In the genomic region with DNA sequence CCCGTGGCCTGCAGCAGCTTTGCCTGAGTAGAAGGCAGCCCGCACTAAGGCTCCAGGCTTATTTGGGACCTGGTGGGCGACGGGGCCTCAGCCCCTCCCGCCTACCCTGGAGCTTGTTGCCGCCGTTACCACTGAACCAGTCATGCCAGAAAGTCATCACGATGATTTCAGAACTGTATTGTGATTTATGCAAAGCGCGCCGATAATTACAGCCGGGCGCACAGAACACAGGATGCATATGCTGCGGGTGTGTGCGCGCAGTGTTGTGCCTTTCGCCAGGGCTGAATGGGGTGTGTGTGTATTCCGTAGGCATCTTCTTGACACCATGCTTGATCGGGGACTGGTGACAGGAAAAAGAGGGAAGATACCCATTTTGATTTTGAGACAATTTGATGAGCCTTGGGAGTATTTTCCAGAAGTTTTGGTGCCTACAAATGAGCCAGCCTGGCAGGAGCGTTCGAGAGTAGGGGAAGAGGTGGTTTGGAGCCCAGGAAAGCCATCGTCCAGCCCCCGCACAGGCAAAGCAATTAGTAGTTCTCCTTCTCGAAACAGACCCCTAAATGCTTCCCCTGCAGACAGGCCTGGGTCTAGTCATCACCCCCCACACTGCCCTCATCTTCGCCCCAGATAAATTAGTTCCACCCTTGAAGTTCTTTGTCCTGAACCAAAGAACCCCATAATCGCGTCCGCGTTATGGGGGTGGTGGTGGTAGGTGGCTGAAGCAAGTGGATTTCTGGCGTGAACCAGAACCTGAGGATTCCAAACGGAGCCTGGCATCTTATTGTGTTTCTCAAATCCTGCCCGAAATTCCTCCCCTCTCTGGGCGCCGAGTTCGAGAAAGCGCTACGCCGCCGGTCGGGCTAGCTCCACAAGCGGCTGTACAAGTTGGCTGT, we compare ENCODE assay signal across 18 cellular contexts. TPM values are rescaled to one million over a fixed set of nuclear protein-coding genes. Genes with fewer than 3 reads are reported as not detected.
DNase-seq lines count a peak whose midpoint lies in the region; ATAC-seq, FAIRE-seq and TF ChIP-seq lines count a peak whose summit lies in the region.
"Had no signal": no experiment of that assay in that cellular context is flagged by ENCODE, and none has a peak within 500 bp of the region (broad histone marks: within the 10 kb centered on the region; RNA-seq: fewer than 3 reads in every experiment).

No MANE protein-coding gene starts in this region.

- H2BK12ac ChIP-seq in H9 (ENCODE audit: insufficient read length, low read depth, low read length) = no peak overlapping the region

- H2BK20ac ChIP-seq in H9 (ENCODE audit: low read depth, low read length, poor library complexity, severe bottlenecking) = no peak overlapping the region

- CTCF ChIA-PET in A673 (lab: Charles Lee) = no interaction called here

- WGBS in H9 (ENCODE audit: extremely low coverage, insufficient read length, low lambda C conversion rate) = no CpG with 5 or more reads among the region's 41 CpGs

- H3K27me3 Mint-ChIP-seq in T-helper 2 cell treated with Interferon-gamma antibody and Interleukin-4, amounts not matched to agents 5 μg/mL and 100 μg/mL, for 36 hours (ENCODE audit: low read depth) = peaks cover 92% of the 10 kb centered on the region
- peaks cover 100% of the 10 kb centered on the region for H3K27me3 Mint-ChIP-seq in H9 (ENCODE audit: low read depth)
- H3K27me3 Mint-ChIP-seq in astrocyte (ENCODE audit: low read depth, unreplicated experiment) = peaks cover 91% of the 10 kb centered on the region
- peaks cover 99% of the 10 kb centered on the region for H3K27me3 Mint-ChIP-seq in neural crest cell (ENCODE audit: low read depth)

- no peaks in the 10 kb centered on the region for H3K36me3 ChIP-seq in astrocyte (ENCODE audit: insufficient read depth, low read length)
- no peaks in the 10 kb centered on the region for H3K36me3 ChIP-seq in A673 (ENCODE audit: insufficient read depth, low read length, poor library complexity, severe bottlenecking)

- H3K4me2 ChIP-seq in H9 (ENCODE audit: insufficient read depth, insufficient read length, low read length) (peak overlapping the region; percentile 74), astrocyte (ENCODE audit: low read length) (no peak overlapping the region)

- no peak overlapping the region for H3K14ac ChIP-seq in H9 (ENCODE audit: insufficient read depth, low read length)

- H3K4me3 Mint-ChIP-seq in T-helper 2 cell treated with Interferon-gamma antibody and Interleukin-4, amounts not matched to agents 5 μg/mL and 100 μg/mL, for 36 hours = no peak overlapping the region
- H3K4me3 Mint-ChIP-seq in H9 (peak overlapping the region in 1 of 2 experiments; percentile 83; a peak in 4 of 5 replicates), astrocyte (ENCODE audit: unreplicated experiment) (peak overlapping the region; percentile 45), neural crest cell (peak overlapping the region; percentile 54)

- POLR2A ChIA-PET in A673 (lab: Charles Lee; ENCODE audit: low non-redundant PET) = no interaction called here

- H4K20me1 ChIP-seq in H9 (ENCODE audit: control insufficient read depth, insufficient read depth, insufficient read length) = no peaks in the 10 kb centered on the region
- no peaks in the 10 kb centered on the region for H4K20me1 ChIP-seq in astrocyte (ENCODE audit: insufficient read depth, low read length)

- H3K27ac Mint-ChIP-seq in T-helper 2 cell treated with Interferon-gamma antibody and Interleukin-4, amounts not matched to agents 5 μg/mL and 100 μg/mL, for 36 hours = peak overlapping the region; percentile 58
- no peak overlapping the region for H3K27ac Mint-ChIP-seq in H9
- H3K27ac Mint-ChIP-seq in astrocyte (ENCODE audit: unreplicated experiment) = peak overlapping the region; percentile 86
- H3K27ac Mint-ChIP-seq in neural crest cell (ENCODE audit: unreplicated experiment) = no peak overlapping the region

- H3K4me1 ChIP-seq in H9 (ENCODE audit: insufficient read depth, low read length) (no peaks in the 10 kb centered on the region; the same call in 1 of the 2 replicates), astrocyte (ENCODE audit: insufficient read depth, low read length) (peaks cover 22% of the 10 kb centered on the region), A673 (ENCODE audit: insufficient read depth, low read length, poor library complexity, severe bottlenecking) (peaks cover 26% of the 10 kb centered on the region)

- intact Hi-C loops in A673 (cut with micrococcal nuclease; ENCODE audit: unreplicated experiment) = no loop called here

- H2BK120ac ChIP-seq in H9 (ENCODE audit: low read depth, low read length, poor library complexity, severe bottlenecking) = no peak overlapping the region

- H4K5ac ChIP-seq in H9 (ENCODE audit: insufficient read length, low read depth, low read length) = no peak overlapping the region

- peaks cover 4% of the 10 kb centered on the region for H3K36me3 Mint-ChIP-seq in T-helper 2 cell treated with Interferon-gamma antibody and Interleukin-4, amounts not matched to agents 5 μg/mL and 100 μg/mL, for 36 hours (ENCODE audit: low read depth)
- H3K36me3 Mint-ChIP-seq in H9 (ENCODE audit: insufficient read depth in 1 of 3, low read depth in 3 of 3) (no peaks in the 10 kb centered on the region), astrocyte (ENCODE audit: low read depth, unreplicated experiment) (peaks cover 7% of the 10 kb centered on the region), neural crest cell (ENCODE audit: low read depth) (no peaks in the 10 kb centered on the region)

- no peak overlapping the region for H2BK15ac ChIP-seq in H9 (ENCODE audit: low read depth, low read length)

- ATAC-seq in GM18520 (IDR thresholded peaks at IDR 0.05; ENCODE audit: unreplicated experiment) = no peak
- ATAC-seq in HG03565 (IDR thresholded peaks at IDR 0.05; ENCODE audit: unreplicated experiment) = no peak
- ATAC-seq: activated CD4-positive, CD25-positive, alpha-beta regulatory T cell treated with anti-CD3 and anti-CD28 coated beads, Interleukin-2, amount 50 U/mL, for 24 hours had no signal

- DNase-seq in T-helper 2 cell treated with Interferon-gamma antibody and Interleukin-4, amounts not matched to agents 5 μg/mL and 100 μg/mL, for 36 hours (ENCODE audit: low spot score) = no peak
- no peak for DNase-seq in T-helper 2 cell
- peak; percentile 32 for DNase-seq in H9
- no peak for DNase-seq in astrocyte (ENCODE audit: low read depth)
- no peak for DNase-seq in neural crest cell (ENCODE audit: low read depth, low spot score)
- DNase-seq in A673 (ENCODE audit: low spot score) = no peak
- DNase-seq: activated gamma-delta T cell treated with Interleukin-2 at 50 U/mL for 16 hours; effector memory CD4-positive, alpha-beta T cell; KG1; mesendoderm; nucleus accumbens; small intestine had no signal

- H4K8ac ChIP-seq in H9 (replicated peaks; ENCODE audit: insufficient read length, low read depth, low read length) = no peak overlapping the region

- H2AFZ ChIP-seq in H9 (ENCODE audit: low read length) = no peak overlapping the region
- H2AFZ ChIP-seq in astrocyte (ENCODE audit: low read depth, low read length) = no peak overlapping the region

- no peak overlapping the region for H2AK5ac ChIP-seq in H9 (ENCODE audit: insufficient read length, low read length)

- no peak overlapping the region for H3K4ac ChIP-seq in H9 (ENCODE audit: low read depth, low read length)

- no peak overlapping the region for H3K56ac ChIP-seq in H9 (ENCODE audit: insufficient read length, low read depth, low read length)

- H3K27me3 ChIP-seq in H9 (ENCODE audit: insufficient read depth, low read length) = peaks cover 98% of the 10 kb centered on the region
- peaks cover 97% of the 10 kb centered on the region for H3K27me3 ChIP-seq in astrocyte (ENCODE audit: insufficient read depth, low read length)
- H3K27me3 ChIP-seq in A673 (replicated peaks; ENCODE audit: insufficient read depth, low read depth, low read length, poor library complexity) = peaks cover 100% of the 10 kb centered on the region

- no peaks in the 10 kb centered on the region for H3K79me2 ChIP-seq in H9 (ENCODE audit: insufficient read depth, low read length)
- H3K79me2 ChIP-seq in astrocyte (ENCODE audit: insufficient read depth, low read length) = no peaks in the 10 kb centered on the region

- no peaks in the 10 kb centered on the region for H3K79me1 ChIP-seq in H9 (ENCODE audit: insufficient read depth, low read depth, low read length, poor library complexity, severe bottlenecking)

- FAIRE-seq in astrocyte (lab: Jason Lieb, UNC) = no peak
- FAIRE-seq: frontal cortex, GM18507, RCC 7860, small intestine had no signal

- no peak for TF ChIP-seq CTCF in H9 (conservative IDR thresholded peaks at IDR 0.05)
- no peak for TF ChIP-seq CTCF in astrocyte (IDR thresholded peaks at IDR 0.05; ENCODE audit: insufficient read depth, low read depth, low read length)
- TF ChIP-seq CTCF in neural crest cell (conservative IDR thresholded peaks at IDR 0.05) = no peak
- TF ChIP-seq CTCF in A673 (conservative IDR thresholded peaks at IDR 0.05; ENCODE audit: low read depth, low read length) = no peak

- H3K9ac ChIP-seq in H9 (ENCODE audit: extremely low read depth, insufficient read length, low read length) (no peak overlapping the region), astrocyte (ENCODE audit: low read length) (no peak overlapping the region)

- no peak overlapping the region for H2BK5ac ChIP-seq in H9 (ENCODE audit: insufficient read length, low read length)

- no peak overlapping the region for H4K91ac ChIP-seq in H9 (ENCODE audit: insufficient read length, low read depth, low read length)

- peaks cover 15% of the 10 kb centered on the region for H3K4me1 Mint-ChIP-seq in T-helper 2 cell treated with Interferon-gamma antibody and Interleukin-4, amounts not matched to agents 5 μg/mL and 100 μg/mL, for 36 hours (ENCODE audit: low read depth)
- H3K4me1 Mint-ChIP-seq in H9 = peaks cover 35 to 53% of the 10 kb centered on the region in 2 experiments
- H3K4me1 Mint-ChIP-seq in astrocyte (ENCODE audit: low read depth, unreplicated experiment) = peaks cover 16% of the 10 kb centered on the region
- peaks cover 30% of the 10 kb centered on the region for H3K4me1 Mint-ChIP-seq in neural crest cell

- BruUV-seq in A673 (replicated peaks; lab: Mats Ljungman, UMichigan) = no TSS peak

- H3K4me3 ChIP-seq in astrocyte (ENCODE audit: insufficient read depth, low read depth, low read length) (no peak overlapping the region), A673 (ENCODE audit: low read depth, low read length, poor library complexity, severe bottlenecking) (no peak overlapping the region)

- no peak overlapping the region for H3K18ac ChIP-seq in H9 (ENCODE audit: insufficient read length, low read depth, low read length)

- H3K27ac ChIP-seq in H9 (ENCODE audit: insufficient read length, low read depth, low read length) = no peak overlapping the region
- H3K27ac ChIP-seq in astrocyte (ENCODE audit: low read depth, low read length) = no peak overlapping the region
- no peak overlapping the region for H3K27ac ChIP-seq in A673 (ENCODE audit: low read depth, low read length, poor library complexity, severe bottlenecking)

- H3K9me3 ChIP-seq in H9 (ENCODE audit: control insufficient read depth, low read depth, low read length) = no peaks in the 10 kb centered on the region
- H3K9me3 ChIP-seq in astrocyte (ENCODE audit: insufficient read depth, low read depth, low read length) = no peaks in the 10 kb centered on the region
- no peaks in the 10 kb centered on the region for H3K9me3 ChIP-seq in A673 (ENCODE audit: low read depth, low read length, poor library complexity, severe bottlenecking)

- no peaks in the 10 kb centered on the region for H3K9me3 Mint-ChIP-seq in T-helper 2 cell treated with Interferon-gamma antibody and Interleukin-4, amounts not matched to agents 5 μg/mL and 100 μg/mL, for 36 hours
- H3K9me3 Mint-ChIP-seq in H9 (peaks cover 0 to 19% of the 10 kb centered on the region in 2 experiments; a peak in 3 of 5 replicates), astrocyte (ENCODE audit: unreplicated experiment) (peaks cover 20% of the 10 kb centered on the region), neural crest cell (no peaks in the 10 kb centered on the region)

- peaks cover 4% of the 10 kb centered on the region for H3K23me2 ChIP-seq in H9 (ENCODE audit: insufficient read length, low read depth, low read length, poor library complexity, severe bottlenecking)

- no peak overlapping the region for H3K23ac ChIP-seq in H9 (ENCODE audit: insufficient read length, low read depth, low read length)

- H3T11ph ChIP-seq in H9 (ENCODE audit: low read length) = no peak overlapping the region

RNA-seq across cellular contexts. Expression of a gene that starts 1.9 kb away (rescaled TPM):
- total RNA-seq in H9 (2021) (not detected in 2 replicates), astrocyte (not detected in 2 replicates), neural crest cell (not detected in 2 replicates), A673 (2021) (not detected in 2 replicates)

Comparison
In these comparisons a context has a peak if more than half of its experiments do, and no peak if none do; other contexts are left out.
1. H3K27ac Mint-ChIP-seq: peak in T-helper 2 cell treated with Interferon-gamma antibody and Interleukin-4, amounts not matched to agents 5 μg/mL and 100 μg/mL, for 36 hours (single experiment) and astrocyte (single experiment); none in H9 (0 of 3) and neural crest cell (single experiment).